Comparison of ENCODE assay signal across 30 cellular contexts in the genomic region with DNA sequence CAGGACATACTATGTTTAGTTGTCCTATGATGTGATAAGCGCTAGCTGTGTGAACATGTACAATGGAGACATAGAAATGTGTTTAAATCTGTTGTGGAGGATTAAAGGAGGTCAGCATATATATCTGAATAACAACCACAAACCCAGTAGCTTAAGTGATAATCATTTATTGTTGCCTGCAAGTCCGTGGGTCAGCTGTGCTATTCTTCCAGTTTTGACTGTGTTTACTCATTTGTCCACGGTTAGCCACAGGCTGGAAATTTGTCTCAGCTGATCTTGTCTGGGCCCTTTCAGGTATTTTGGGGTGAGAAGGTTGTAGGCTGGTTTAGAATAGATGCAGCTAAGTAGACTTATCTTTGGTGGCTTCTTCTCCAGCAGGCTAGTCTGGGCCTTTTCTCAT.
"Had no signal": no experiment of that assay in that cellular context is flagged by ENCODE, and none has a peak within 500 bp of the region (broad histone marks: within the 10 kb centered on the region; RNA-seq: fewer than 3 reads in every experiment).

No MANE protein-coding gene starts in this region.

- H3K9me3 ChIP-seq: gastrocnemius medialis had no signal

- H3K36me3 ChIP-seq: brain microvascular endothelial cell, gastrocnemius medialis, heart left ventricle had no signal

- H3K4me1 Mint-ChIP-seq: activated CD4-positive, alpha-beta T cell treated with anti-CD3 and anti-CD28 coated beads for 36 hours; activated CD4-positive, alpha-beta T cell treated with anti-CD3 and anti-CD28 coated beads, Interleukin-2, amount 10 ng/mL, durations not matched to agents 7 days and 5 days; activated naive CD4-positive, alpha-beta T cell treated with anti-CD3 and anti-CD28 coated beads, Interleukin-2, amount 50 U/mL, for 24 hours; activated naive CD8-positive, alpha-beta T cell treated with anti-CD3 and anti-CD28 coated beads for 36 hours; activated naive CD8-positive, alpha-beta T cell treated with anti-CD3 and anti-CD28 coated beads, Interleukin-2, amount 50 U/mL, for 24 hours; activated T-helper 17 cell treated with anti-CD3 and anti-CD28 coated beads, Interleukin-2, amount 50 U/mL, for 72 hours; central memory CD8-positive, alpha-beta T cell had no signal

- H3K9me3 Mint-ChIP-seq: activated naive CD4-positive, alpha-beta T cell treated with anti-CD3 and anti-CD28 coated beads, Interleukin-2, amount 50 U/mL, for 24 hours had no signal

- H3K27ac Mint-ChIP-seq: activated CD4-positive, alpha-beta T cell treated with anti-CD3 and anti-CD28 coated beads for 36 hours; activated CD4-positive, alpha-beta T cell treated with anti-CD3 and anti-CD28 coated beads, Interleukin-2, amount 10 ng/mL, durations not matched to agents 7 days and 5 days; activated CD8-positive, alpha-beta T cell treated with anti-CD3 and anti-CD28 coated beads for 36 hours; activated naive CD4-positive, alpha-beta T cell treated with anti-CD3 and anti-CD28 coated beads for 36 hours; activated naive CD4-positive, alpha-beta T cell treated with anti-CD3 and anti-CD28 coated beads, Interleukin-2, amount 50 U/mL, for 24 hours; activated naive CD8-positive, alpha-beta T cell treated with anti-CD3 and anti-CD28 coated beads for 36 hours; activated naive CD8-positive, alpha-beta T cell treated with anti-CD3 and anti-CD28 coated beads, Interleukin-2, amount 50 U/mL, for 24 hours; activated T-helper 17 cell treated with anti-CD3 and anti-CD28 coated beads, Interleukin-2, amount 50 U/mL, for 72 hours; dendritic cell treated with granulocyte-macrophage colony-stimulating factor and Interleukin-4, amounts not matched to agents 40 ng/mL and 50 ng/mL, for 4 days; endodermal cell had no signal

- H3K4me1 ChIP-seq: gastrocnemius medialis had no signal

- H3K27me3 Mint-ChIP-seq: activated CD4-positive, alpha-beta T cell treated with anti-CD3 and anti-CD28 coated beads for 36 hours; activated naive CD4-positive, alpha-beta T cell treated with anti-CD3 and anti-CD28 coated beads, Interleukin-2, amount 50 U/mL, for 24 hours; activated naive CD8-positive, alpha-beta T cell treated with anti-CD3 and anti-CD28 coated beads for 36 hours; activated naive CD8-positive, alpha-beta T cell treated with anti-CD3 and anti-CD28 coated beads, Interleukin-2, amount 50 U/mL, for 24 hours; central memory CD8-positive, alpha-beta T cell; dendritic cell treated with granulocyte-macrophage colony-stimulating factor and Interleukin-4, amounts not matched to agents 40 ng/mL and 50 ng/mL, for 4 days had no signal

- H3K36me3 Mint-ChIP-seq: activated naive CD4-positive, alpha-beta T cell treated with anti-CD3 and anti-CD28 coated beads, Interleukin-2, amount 50 U/mL, for 24 hours; activated naive CD8-positive, alpha-beta T cell treated with anti-CD3 and anti-CD28 coated beads for 36 hours had no signal

- H3K4me3 Mint-ChIP-seq: activated CD4-positive, alpha-beta T cell treated with anti-CD3 and anti-CD28 coated beads for 36 hours; activated CD4-positive, alpha-beta T cell treated with anti-CD3 and anti-CD28 coated beads, Interleukin-2, amount 10 ng/mL, durations not matched to agents 7 days and 5 days; activated CD8-positive, alpha-beta T cell treated with anti-CD3 and anti-CD28 coated beads for 36 hours; activated naive CD4-positive, alpha-beta T cell treated with anti-CD3 and anti-CD28 coated beads for 36 hours; activated naive CD4-positive, alpha-beta T cell treated with anti-CD3 and anti-CD28 coated beads, Interleukin-2, amount 50 U/mL, for 24 hours; activated naive CD8-positive, alpha-beta T cell treated with anti-CD3 and anti-CD28 coated beads for 36 hours; activated naive CD8-positive, alpha-beta T cell treated with anti-CD3 and anti-CD28 coated beads, Interleukin-2, amount 50 U/mL, for 24 hours; activated T-cell treated with anti-CD3 and anti-CD28 coated beads, Interleukin-2, amount 50 U/mL, for 4 hours; activated T-helper 17 cell treated with anti-CD3 and anti-CD28 coated beads, Interleukin-2, amount 50 U/mL, for 72 hours; central memory CD8-positive, alpha-beta T cell; dendritic cell treated with granulocyte-macrophage colony-stimulating factor and Interleukin-4, amounts not matched to agents 40 ng/mL and 50 ng/mL, for 4 days; endodermal cell had no signal

- H3K27ac ChIP-seq: brain microvascular endothelial cell, dorsolateral prefrontal cortex, foreskin keratinocyte, gastrocnemius medialis, heart left ventricle had no signal

- H3K27me3 ChIP-seq: brain microvascular endothelial cell, dorsolateral prefrontal cortex, foreskin keratinocyte, gastrocnemius medialis, heart left ventricle had no signal

- H3K4me3 ChIP-seq: coronary artery, dorsolateral prefrontal cortex, gastrocnemius medialis, heart left ventricle had no signal

- DNase-seq: activated CD4-positive, alpha-beta T cell treated with anti-CD3 and anti-CD28 coated beads for 36 hours; activated CD4-positive, alpha-beta T cell treated with anti-CD3 and anti-CD28 coated beads, Interleukin-2, amount 10 ng/mL, durations not matched to agents 7 days and 5 days; activated CD4-positive, alpha-beta T cell treated with anti-CD3 and anti-CD28 coated beads, Interleukin-2, amount 50 U/mL, for 4 hours; activated CD4-positive, CD25-positive, alpha-beta regulatory T cell; activated CD4-positive, CD25-positive, alpha-beta regulatory T cell treated with anti-CD3 and anti-CD28 coated beads, Interleukin-2, amount 50 U/mL, for 72 hours; activated CD8-positive, alpha-beta memory T cell treated with anti-CD3 and anti-CD28 coated beads for 24 hours; activated CD8-positive, alpha-beta T cell treated with anti-CD3 and anti-CD28 coated beads for 36 hours; activated effector memory CD4-positive, alpha-beta T cell treated with Interleukin-2 at 50 U/mL for 16 hours; activated gamma-delta T cell treated with Interleukin-2 at 50 U/mL for 16 hours; activated naive CD4-positive, alpha-beta T cell treated with anti-CD3 and anti-CD28 coated beads for 36 hours; activated naive CD8-positive, alpha-beta T cell treated with anti-CD3 and anti-CD28 coated beads for 36 hours; activated naive CD8-positive, alpha-beta T cell treated with anti-CD3 and anti-CD28 coated beads, Interleukin-2, amount 50 U/mL, for 24 hours; activated T-cell treated with anti-CD3 and anti-CD28 coated beads, Interleukin-2, amount 50 U/mL, for 4 hours; amniotic stem cell; anterior cingulate cortex; brain microvascular endothelial cell; dorsolateral prefrontal cortex; effector memory CD4-positive, alpha-beta T cell; endodermal cell; gastrocnemius medialis; glutamatergic neuron; heart left ventricle; T-helper 2 cell had no signal

- ATAC-seq: activated CD4-positive, alpha-beta T cell treated with anti-CD3 and anti-CD28 coated beads for 36 hours; activated CD8-positive, alpha-beta T cell treated with anti-CD3 and anti-CD28 coated beads for 36 hours; activated naive CD8-positive, alpha-beta T cell treated with anti-CD3 and anti-CD28 coated beads, Interleukin-2, amount 50 U/mL, for 24 hours; activated T-cell treated with anti-CD3 and anti-CD28 coated beads, Interleukin-2, amount 50 U/mL, for 4 hours; activated T-helper 17 cell treated with anti-CD3 and anti-CD28 coated beads, Interleukin-2, amount 50 U/mL, for 72 hours; esophagus mucosa had no signal
